In genomic region chr11:44604171-44604581, GRCh38 we compare ENCODE assay signal across 11 cellular contexts. TPM values are rescaled to one million over a fixed set of nuclear protein-coding genes. Genes with fewer than 3 reads are reported as not detected.
DNase-seq lines count a peak whose midpoint lies in the region; ATAC-seq and TF ChIP-seq lines count a peak whose summit lies in the region.
"Had no signal": no experiment of that assay in that cellular context is flagged by ENCODE, and none has a peak within 500 bp of the region (broad histone marks: within the 10 kb centered on the region; RNA-seq: fewer than 3 reads in every experiment).

No MANE protein-coding gene starts in this region.

- H3K36me3 Mint-ChIP-seq in activated naive CD4-positive, alpha-beta T cell treated with anti-CD3 and anti-CD28 coated beads, Interleukin-2, amount 10 ng/mL, durations not matched to agents 7 days and 5 days = peaks cover 48% of the 10 kb centered on the region
- H3K36me3 Mint-ChIP-seq in WTC11 = no peaks in the 10 kb centered on the region

- no peak overlapping the region for H3K4me3 ChIP-seq in tibial artery
- H3K4me3 ChIP-seq: right lobe of liver, transverse colon had no signal

- H3K27me3 Mint-ChIP-seq in activated naive CD4-positive, alpha-beta T cell treated with anti-CD3 and anti-CD28 coated beads, Interleukin-2, amount 10 ng/mL, durations not matched to agents 7 days and 5 days = no peaks in the 10 kb centered on the region
- no peaks in the 10 kb centered on the region for H3K27me3 Mint-ChIP-seq in WTC11 (ENCODE audit: low read depth)

- H3K4me1 ChIP-seq in tibial artery = peaks cover 0 to 100% (median 87%) of the 10 kb centered on the region in 4 donors
- H3K4me1 ChIP-seq: right lobe of liver had no signal

- no peaks in the 10 kb centered on the region for H3K27me3 ChIP-seq in tibial artery
- H3K27me3 ChIP-seq: right lobe of liver, transverse colon had no signal

- peak overlapping the region; percentile 3 for H3K27ac Mint-ChIP-seq in activated naive CD4-positive, alpha-beta T cell treated with anti-CD3 and anti-CD28 coated beads, Interleukin-2, amount 10 ng/mL, durations not matched to agents 7 days and 5 days
- H3K27ac Mint-ChIP-seq in WTC11 = no peak overlapping the region

- TF ChIP-seq CTCF in tibial artery (IDR thresholded peaks at IDR 0.05) (no peak), WTC11 (IDR thresholded peaks at IDR 0.05) (no peak)

- no peaks in the 10 kb centered on the region for H3K9me3 Mint-ChIP-seq in activated naive CD4-positive, alpha-beta T cell treated with anti-CD3 and anti-CD28 coated beads, Interleukin-2, amount 10 ng/mL, durations not matched to agents 7 days and 5 days
- no peaks in the 10 kb centered on the region for H3K9me3 Mint-ChIP-seq in WTC11

- no peak for DNase-seq in activated naive CD4-positive, alpha-beta T cell treated with anti-CD3 and anti-CD28 coated beads, Interleukin-2, amount 10 ng/mL, durations not matched to agents 7 days and 5 days
- DNase-seq in activated naive CD4-positive, alpha-beta T cell treated with Interleukin-2 at 50 U/mL for 16 hours = no peak
- DNase-seq in NCI-H2196 treated with DMSO at 0.1 percent for 48 hours (lab: John Stamatoyannopoulos, UW; ENCODE audit: unreplicated experiment) (peak; percentile 43), astrocyte of the hippocampus (ENCODE audit: low read depth, low spot score) (peak; percentile 35), tibial artery (peak in 1 of 2 donors; percentile 85), HCEC 1CT (no peak), WTC11 (ENCODE audit: low spot score) (no peak), iPS-NIHi11 (ENCODE audit: low spot score) (no peak)
- DNase-seq: GF-D8, right lobe of liver, transverse colon had no signal

- POLR2A ChIA-PET in WTC11 (lab: Charles Lee) = no interaction called here

- CTCF ChIA-PET in activated naive CD4-positive, alpha-beta T cell treated with anti-CD3 and anti-CD28 coated beads, Interleukin-2, amount 10 ng/mL, durations not matched to agents 7 days and 5 days (lab: Charles Lee) = interaction anchor here (0.8 to 1.0 kb wide), 3 partner anchors 13 to 38 kb away, joined by 3 read pairs; no protein-coding TSS in a partner anchor
- CTCF ChIA-PET in WTC11 (lab: Charles Lee) = interaction anchor here (0.9 to 1.5 kb wide), 7 partner anchors 9 to 47 kb away, joined by 3 to 8 read pairs (median 4); no protein-coding TSS in a partner anchor

- no peak overlapping the region for H3K4me3 Mint-ChIP-seq in activated naive CD4-positive, alpha-beta T cell treated with anti-CD3 and anti-CD28 coated beads, Interleukin-2, amount 10 ng/mL, durations not matched to agents 7 days and 5 days
- no peak overlapping the region for H3K4me3 Mint-ChIP-seq in WTC11

- H3K27ac ChIP-seq in tibial artery = peak overlapping the region; percentile 82 to 84
- H3K27ac ChIP-seq: right lobe of liver, transverse colon had no signal

- ATAC-seq in WTC11 = no peak

- H3K4me1 Mint-ChIP-seq in activated naive CD4-positive, alpha-beta T cell treated with anti-CD3 and anti-CD28 coated beads, Interleukin-2, amount 10 ng/mL, durations not matched to agents 7 days and 5 days = peaks cover 44% of the 10 kb centered on the region
- peaks cover 19% of the 10 kb centered on the region for H3K4me1 Mint-ChIP-seq in WTC11

- peaks cover 0 to 34% (median 0%) of the 10 kb centered on the region in 3 donors for H3K36me3 ChIP-seq in tibial artery
- H3K36me3 ChIP-seq: transverse colon had no signal

- H3K9me3 ChIP-seq in tibial artery = no peaks in the 10 kb centered on the region
- H3K9me3 ChIP-seq: right lobe of liver, transverse colon had no signal

- intact Hi-C loops in tibial artery (cut with DNase I; ENCODE audit: low total_unique reads) = loop anchor here (5.0 kb wide), 1 partner anchor 37 kb away; the partner anchor contains the start of gene CD82

TF ChIP-seq in WTC11, 78 proteins besides CTCF, POLR2A, EP300 and RAD21:
- TF ChIP-seq ZMAT4 (CRISPR knock-in tag; IDR thresholded peaks at IDR 0.05) (no peak), ZSCAN18 (CRISPR knock-in tag; IDR thresholded peaks at IDR 0.05) (no peak)

RNA-seq across cellular contexts. Expression of gene CD82, which starts 38.7 kb away (rescaled TPM):
- total RNA-seq in WTC11 (2021) = 15.5 to 19.8 TPM (median 19.3 TPM) in 3 replicates

Comparison
In these comparisons a context has a peak if more than half of its experiments do, and no peak if none do; other contexts are left out.
1. DNase-seq: peak in NCI-H2196 treated with DMSO at 0.1 percent for 48 hours (single experiment) and astrocyte of the hippocampus (single experiment); none in activated naive CD4-positive, alpha-beta T cell treated with anti-CD3 and anti-CD28 coated beads, Interleukin-2, amount 10 ng/mL, durations not matched to agents 7 days and 5 days (single experiment), activated naive CD4-positive, alpha-beta T cell treated with Interleukin-2 at 50 U/mL for 16 hours (single experiment), HCEC 1CT (single experiment), WTC11 (single experiment) and iPS-NIHi11 (single experiment).